8 cellular contexts compared by ENCODE assay signal in the genomic region with DNA sequence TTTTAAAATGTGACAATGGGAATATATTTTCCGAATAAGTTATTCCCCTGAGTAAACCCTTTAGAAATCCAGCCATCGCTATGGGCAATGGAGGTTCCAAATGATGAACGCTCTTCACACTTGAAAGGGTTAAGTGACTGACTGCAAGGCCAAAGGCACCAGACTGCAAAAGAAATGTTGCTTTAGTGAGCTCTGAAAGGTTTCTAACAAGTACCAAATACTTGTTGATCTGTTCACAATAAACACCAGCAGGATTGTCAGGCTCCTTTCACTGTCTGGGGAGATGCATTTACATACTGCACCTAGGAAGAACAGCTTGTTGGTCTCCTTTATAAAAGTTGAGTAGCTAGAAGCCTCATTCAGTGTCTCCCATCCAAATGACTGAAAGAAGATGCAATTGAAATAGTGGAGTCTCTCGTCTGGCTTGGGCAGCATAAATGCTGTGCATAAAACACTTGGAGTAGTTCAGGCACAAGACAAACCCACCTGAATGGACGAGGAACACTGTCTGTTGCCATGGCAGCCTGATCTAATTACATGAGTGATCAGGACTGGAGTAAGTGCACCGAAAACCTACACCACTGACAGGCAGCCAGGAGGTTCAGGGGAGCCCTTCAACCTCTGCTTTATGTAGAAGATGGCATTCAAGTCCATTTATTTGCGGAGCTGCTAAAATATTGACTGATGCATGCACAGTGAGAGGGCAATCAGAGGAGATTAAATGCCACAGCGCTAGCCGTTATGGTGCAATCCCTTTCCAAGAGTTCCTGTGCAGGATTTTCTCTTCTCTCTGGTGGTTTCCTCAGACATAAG. TPM values are rescaled to one million over a fixed set of nuclear protein-coding genes. Genes with fewer than 3 reads are reported as not detected.
A peak's percentile ranks its signal among the peaks of the same experiment; 100 is the strongest.
DNase-seq lines count a peak whose midpoint lies in the region; ATAC-seq and TF ChIP-seq lines count a peak whose summit lies in the region.

No MANE protein-coding gene starts in this region.

- H3K27ac ChIP-seq in cardiac muscle cell: peak overlapping the region; percentile 1
- H3K27ac ChIP-seq in psoas muscle: peak overlapping the region; percentile 99

- H3K4me3 ChIP-seq in cardiac muscle cell (peak overlapping the region; percentile 94), psoas muscle (peak overlapping the region; percentile 94)

- peaks cover 23% of the 10 kb centered on the region for H3K4me1 ChIP-seq in cardiac muscle cell (ENCODE audit: low read depth)
- peaks cover 46% of the 10 kb centered on the region for H3K4me1 ChIP-seq in psoas muscle

- intact Hi-C loops in Right ventricle myocardium superior (cut with DNase I): no loop called here
- intact Hi-C loops in psoas muscle (cut with DNase I): loop anchor here in 1 of 2 donors (5.0 kb wide), 1 partner anchor 426 kb away; no protein-coding TSS in a partner anchor

- no peaks in the 10 kb centered on the region for H3K27me3 ChIP-seq in cardiac muscle cell
- H3K27me3 ChIP-seq in psoas muscle (ENCODE audit: insufficient read depth in 3 of 3, low read length in 2 of 3): no peaks in the 10 kb centered on the region

- no peak for TF ChIP-seq CTCF in cardiac muscle cell (IDR thresholded peaks at IDR 0.05; ENCODE audit: low read depth, low read length)
- TF ChIP-seq CTCF in psoas muscle (IDR thresholded peaks at IDR 0.05): no peak

- no peaks in the 10 kb centered on the region for H3K9me3 ChIP-seq in cardiac muscle cell (ENCODE audit: low read depth)
- no peaks in the 10 kb centered on the region for H3K9me3 ChIP-seq in psoas muscle

- no peaks in the 10 kb centered on the region for H3K36me3 ChIP-seq in cardiac muscle cell
- H3K36me3 ChIP-seq in psoas muscle (ENCODE audit: insufficient read depth in 1 of 2, low read depth in 1 of 2): no peaks in the 10 kb centered on the region

- no peak for ATAC-seq in Right ventricle myocardium superior (ENCODE audit: poor library complexity)
- ATAC-seq in SK-N-SH treated with all-trans-retinoic acid at 6 μM for 48 hours: peak; percentile 10
- no peak for ATAC-seq in psoas muscle
- ATAC-seq in GM21515 (IDR thresholded peaks at IDR 0.05; ENCODE audit: unreplicated experiment): no peak
- ATAC-seq in GM21529 (IDR thresholded peaks at IDR 0.05; ENCODE audit: unreplicated experiment): no peak

- WGBS in psoas muscle, 3 donors: 27 to 36% (median 32%) methylated on average over 9 of the region's 9 CpGs

- DNase-seq in cardiac muscle cell (ENCODE audit: low read depth in 1 of 2, low spot score in 1 of 2) (peak; percentile 34 to 66), Right ventricle myocardium superior (no peak), fibroblast of gingiva (ENCODE audit: low read depth) (peak; percentile 40), psoas muscle (no peak), HK-2 (ENCODE audit: unreplicated experiment) (no peak)

TF ChIP-seq in SK-N-SH treated with all-trans-retinoic acid at 6 μM for 48 hours, 23 proteins besides CTCF, POLR2A, EP300 and RAD21:
- TF ChIP-seq OSR1 (CRISPR knock-in tag; IDR thresholded peaks at IDR 0.05) (no peak), ZFP30 (CRISPR knock-in tag; IDR thresholded peaks at IDR 0.05) (no peak), ARNTL (CRISPR knock-in tag; IDR thresholded peaks at IDR 0.05; ENCODE audit: borderline replicate concordance, low read depth) (no peak), SNAI2 (CRISPR knock-in tag; IDR thresholded peaks at IDR 0.05) (no peak), RARB (CRISPR knock-in tag; IDR thresholded peaks at IDR 0.05) (no peak), CSDC2 (CRISPR knock-in tag; IDR thresholded peaks at IDR 0.05) (no peak), ISL1 (CRISPR knock-in tag; IDR thresholded peaks at IDR 0.05) (no peak), TOX (CRISPR knock-in tag; IDR thresholded peaks at IDR 0.05; ENCODE audit: borderline replicate concordance) (no peak), GLIS3 (CRISPR knock-in tag; IDR thresholded peaks at IDR 0.05) (no peak), ZNF70 (CRISPR knock-in tag; IDR thresholded peaks at IDR 0.05) (no peak), ZFP3 (CRISPR knock-in tag; IDR thresholded peaks at IDR 0.05) (no peak), BACH2 (CRISPR knock-in tag; IDR thresholded peaks at IDR 0.05; ENCODE audit: borderline replicate concordance) (no peak), ZNF8 (CRISPR knock-in tag; IDR thresholded peaks at IDR 0.05) (no peak)
- TF ChIP-seq, protein P1, sequence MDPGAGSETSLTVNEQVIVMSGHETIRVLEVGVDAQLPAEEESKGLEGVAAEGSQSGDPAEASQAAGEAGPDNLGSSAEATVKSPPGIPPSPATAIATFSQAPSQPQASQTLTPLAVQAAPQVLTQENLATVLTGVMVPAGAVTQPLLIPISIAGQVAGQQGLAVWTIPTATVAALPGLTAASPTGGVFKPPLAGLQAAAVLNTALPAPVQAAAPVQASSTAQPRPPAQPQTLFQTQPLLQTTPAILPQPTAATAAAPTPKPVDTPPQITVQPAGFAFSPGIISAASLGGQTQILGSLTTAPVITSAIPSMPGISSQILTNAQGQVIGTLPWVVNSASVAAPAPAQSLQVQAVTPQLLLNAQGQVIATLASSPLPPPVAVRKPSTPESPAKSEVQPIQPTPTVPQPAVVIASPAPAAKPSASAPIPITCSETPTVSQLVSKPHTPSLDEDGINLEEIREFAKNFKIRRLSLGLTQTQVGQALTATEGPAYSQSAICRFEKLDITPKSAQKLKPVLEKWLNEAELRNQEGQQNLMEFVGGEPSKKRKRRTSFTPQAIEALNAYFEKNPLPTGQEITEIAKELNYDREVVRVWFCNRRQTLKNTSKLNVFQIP (CRISPR knock-in tag; IDR thresholded peaks at IDR 0.05; ENCODE audit: borderline replicate concordance, low read depth): no peak
- TF ChIP-seq, protein P2, sequence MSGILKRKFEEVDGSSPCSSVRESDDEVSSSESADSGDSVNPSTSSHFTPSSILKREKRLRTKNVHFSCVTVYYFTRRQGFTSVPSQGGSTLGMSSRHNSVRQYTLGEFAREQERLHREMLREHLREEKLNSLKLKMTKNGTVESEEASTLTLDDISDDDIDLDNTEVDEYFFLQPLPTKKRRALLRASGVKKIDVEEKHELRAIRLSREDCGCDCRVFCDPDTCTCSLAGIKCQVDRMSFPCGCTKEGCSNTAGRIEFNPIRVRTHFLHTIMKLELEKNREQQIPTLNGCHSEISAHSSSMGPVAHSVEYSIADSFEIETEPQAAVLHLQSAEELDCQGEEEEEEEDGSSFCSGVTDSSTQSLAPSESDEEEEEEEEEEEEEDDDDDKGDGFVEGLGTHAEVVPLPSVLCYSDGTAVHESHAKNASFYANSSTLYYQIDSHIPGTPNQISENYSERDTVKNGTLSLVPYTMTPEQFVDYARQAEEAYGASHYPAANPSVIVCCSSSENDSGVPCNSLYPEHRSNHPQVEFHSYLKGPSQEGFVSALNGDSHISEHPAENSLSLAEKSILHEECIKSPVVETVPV (CRISPR knock-in tag; IDR thresholded peaks at IDR 0.05): no peak
- TF ChIP-seq, protein P3, sequence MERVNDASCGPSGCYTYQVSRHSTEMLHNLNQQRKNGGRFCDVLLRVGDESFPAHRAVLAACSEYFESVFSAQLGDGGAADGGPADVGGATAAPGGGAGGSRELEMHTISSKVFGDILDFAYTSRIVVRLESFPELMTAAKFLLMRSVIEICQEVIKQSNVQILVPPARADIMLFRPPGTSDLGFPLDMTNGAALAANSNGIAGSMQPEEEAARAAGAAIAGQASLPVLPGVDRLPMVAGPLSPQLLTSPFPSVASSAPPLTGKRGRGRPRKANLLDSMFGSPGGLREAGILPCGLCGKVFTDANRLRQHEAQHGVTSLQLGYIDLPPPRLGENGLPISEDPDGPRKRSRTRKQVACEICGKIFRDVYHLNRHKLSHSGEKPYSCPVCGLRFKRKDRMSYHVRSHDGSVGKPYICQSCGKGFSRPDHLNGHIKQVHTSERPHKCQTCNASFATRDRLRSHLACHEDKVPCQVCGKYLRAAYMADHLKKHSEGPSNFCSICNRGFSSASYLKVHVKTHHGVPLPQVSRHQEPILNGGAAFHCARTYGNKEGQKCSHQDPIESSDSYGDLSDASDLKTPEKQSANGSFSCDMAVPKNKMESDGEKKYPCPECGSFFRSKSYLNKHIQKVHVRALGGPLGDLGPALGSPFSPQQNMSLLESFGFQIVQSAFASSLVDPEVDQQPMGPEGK (CRISPR knock-in tag; IDR thresholded peaks at IDR 0.05; ENCODE audit: borderline replicate concordance): no peak

RNA-seq across cellular contexts. Expression of a gene that starts 2.9 kb away (rescaled TPM):
- total RNA-seq in cardiac muscle cell (25.9 and 37.4 TPM in 2 replicates), Right ventricle myocardium superior (36.1 TPM), psoas muscle (10 to 100 TPM; 21.6 to 50.9 (median 38.1) TPM)
- polyA plus RNA-seq in cardiac muscle cell (15.1 and 20.9 TPM in 2 replicates), psoas muscle (1 to 10 TPM; 1.3 to 9.9 (median 5.1) TPM)

Comparison
In these comparisons a context has a peak if more than half of its experiments do, and no peak if none do; other contexts are left out.
1. DNase-seq: peak in cardiac muscle cell (2 of 2) and fibroblast of gingiva (single experiment); none in Right ventricle myocardium superior (single experiment), psoas muscle (0 of 2) and HK-2 (single experiment).